17 cellular contexts compared by ENCODE assay signal in genomic region chr1:39776400-39776713, GRCh38. TPM values are rescaled to one million over a fixed set of nuclear protein-coding genes. Genes with fewer than 3 reads are reported as not detected.
DNase-seq lines count a peak whose midpoint lies in the region; ATAC-seq and TF ChIP-seq lines count a peak whose summit lies in the region.
"Had no signal": no experiment of that assay in that cellular context is flagged by ENCODE, and none has a peak within 500 bp of the region (broad histone marks: within the 10 kb centered on the region; RNA-seq: fewer than 3 reads in every experiment).

No MANE protein-coding gene starts in this region.

- TF ChIP-seq CTCF in CD14-positive monocyte (IDR thresholded peaks at IDR 0.05): no peak

- H3K36me3 Mint-ChIP-seq in CD14-positive monocyte: peaks cover 3 to 6% of the 10 kb centered on the region in 2 donors
- H3K36me3 Mint-ChIP-seq: activated naive CD8-positive, alpha-beta T cell had no signal

- no peaks in the 10 kb centered on the region for H3K9me3 Mint-ChIP-seq in CD14-positive monocyte

- peak overlapping the region in 1 of 2 donors; percentile 1 for H3K4me3 Mint-ChIP-seq in CD14-positive monocyte
- H3K4me3 Mint-ChIP-seq: activated naive CD8-positive, alpha-beta T cell had no signal

- ATAC-seq in GM19455 (IDR thresholded peaks at IDR 0.05; ENCODE audit: unreplicated experiment) (peak; percentile 56), HG03457 (IDR thresholded peaks at IDR 0.05; ENCODE audit: unreplicated experiment) (peak; percentile 46), GM21717 (IDR thresholded peaks at IDR 0.05; ENCODE audit: unreplicated experiment) (no peak)
- ATAC-seq: Panc1 had no signal

- DNase-seq in CD14-positive monocyte (ENCODE audit: low spot score) (peak; percentile 22), glomerular visceral epithelial cell (ENCODE audit: extremely low spot score) (peak; percentile 43), SW480 (ENCODE audit: low spot score) (no peak), NCI-H82 treated with DMSO at 0.1 percent for 48 hours (lab: John Stamatoyannopoulos, UW; ENCODE audit: unreplicated experiment) (no peak), NCI-H1105 treated with DMSO at 0.1 percent for 48 hours (lab: John Stamatoyannopoulos, UW) (no peak)
- DNase-seq: ACHN, EL, esophagus squamous epithelium, mesenchymal stem cell, NCI-H345, uterus had no signal

- peaks cover 14% of the 10 kb centered on the region for H3K4me1 Mint-ChIP-seq in CD14-positive monocyte

- intact Hi-C loops in CD14-positive monocyte (cut with micrococcal nuclease): no loop called here

- H3K27me3 Mint-ChIP-seq in CD14-positive monocyte (ENCODE audit: low read depth in 3 of 3): peaks cover 0 to 8% (median 3%) of the 10 kb centered on the region in 3 donors

- peak overlapping the region in 1 of 7 donors; percentile 65 for H3K27ac Mint-ChIP-seq in CD14-positive monocyte
- H3K27ac Mint-ChIP-seq: activated naive CD8-positive, alpha-beta T cell; progenitor cell of endocrine pancreas had no signal

RNA-seq across cellular contexts. Expression of gene OXCT2, which starts 5.2 kb away (rescaled TPM):
- polyA plus RNA-seq in CD14-positive monocyte: under 1 TPM; 0.16 to 0.38 TPM

RNA-seq across cellular contexts. Expression of gene BMP8B, which starts 12.3 kb away (rescaled TPM):
- polyA plus RNA-seq in CD14-positive monocyte: under 1 TPM; 0.14 to 0.24 TPM

RNA-seq across cellular contexts. Expression of gene PPIE, which starts 37.7 kb away (rescaled TPM):
- 10 to 100 TPM; 48.9 to 55.9 TPM for polyA plus RNA-seq in CD14-positive monocyte

Comparison
In these comparisons a context has a peak if more than half of its experiments do, and no peak if none do; other contexts are left out.
1. DNase-seq: peak in CD14-positive monocyte (single experiment) and glomerular visceral epithelial cell (single experiment); none in SW480 (single experiment), NCI-H82 treated with DMSO at 0.1 percent for 48 hours (single experiment) and NCI-H1105 treated with DMSO at 0.1 percent for 48 hours (single experiment).